ENCODE assay signal across 20 cellular contexts in genomic region chr15:55358471-55358870, GRCh38. TPM values are rescaled to one million over a fixed set of nuclear protein-coding genes. Genes with fewer than 3 reads are reported as not detected.
DNase-seq lines count a peak whose midpoint lies in the region; ATAC-seq, FAIRE-seq and TF ChIP-seq lines count a peak whose summit lies in the region.
"Had no signal": no experiment of that assay in that cellular context is flagged by ENCODE, and none has a peak within 500 bp of the region (broad histone marks: within the 10 kb centered on the region; RNA-seq: fewer than 3 reads in every experiment).

No MANE protein-coding gene starts in this region.

- H3K79me2 ChIP-seq in astrocyte (ENCODE audit: insufficient read depth, low read length), result no peaks in the 10 kb centered on the region

- FAIRE-seq in astrocyte (lab: Jason Lieb, UNC), result no peak
- FAIRE-seq: GM12878 had no signal

- H3K36me3 Mint-ChIP-seq in T-helper 2 cell treated with Interferon-gamma antibody and Interleukin-4, amounts not matched to agents 5 μg/mL and 100 μg/mL, for 36 hours (ENCODE audit: low read depth), result peaks cover 21% of the 10 kb centered on the region
- peaks cover 20% of the 10 kb centered on the region for H3K36me3 Mint-ChIP-seq in Caco-2 (ENCODE audit: insufficient read depth, unreplicated experiment)
- H3K36me3 Mint-ChIP-seq in astrocyte (ENCODE audit: low read depth, unreplicated experiment), result no peaks in the 10 kb centered on the region
- peaks cover 10% of the 10 kb centered on the region for H3K36me3 Mint-ChIP-seq in neural crest cell (ENCODE audit: low read depth)

- H3K9ac ChIP-seq in astrocyte (ENCODE audit: low read length), result no peak overlapping the region

- TF ChIP-seq CTCF in Caco-2 (IDR thresholded peaks at IDR 0.05; ENCODE audit: insufficient read depth in 1 of 2, low read depth in 1 of 2, low read length in 1 of 2, severe bottlenecking in 1 of 2, unreplicated experiment in 1 of 2) (no peak), astrocyte (IDR thresholded peaks at IDR 0.05; ENCODE audit: insufficient read depth, low read depth, low read length) (no peak), neural crest cell (conservative IDR thresholded peaks at IDR 0.05) (no peak), left ventricle myocardium inferior (IDR thresholded peaks at IDR 0.05; ENCODE audit: borderline replicate concordance) (no peak)

- POLR2A ChIA-PET in Caco-2 (lab: Charles Lee), result interaction anchor here (0.7 to 1.1 kb wide), 2 partner anchors 39 to 50 kb away, joined by 3 to 4 read pairs; partner anchors contain the start of genes CCPG1, PIERCE2, PIGB and PIGBOS1

- no peak for DNase-seq in T-helper 2 cell treated with Interferon-gamma antibody and Interleukin-4, amounts not matched to agents 5 μg/mL and 100 μg/mL, for 36 hours (ENCODE audit: low spot score)
- no peak for DNase-seq in T-helper 2 cell
- DNase-seq in Caco-2, result peak; percentile 71 to 73
- no peak for DNase-seq in astrocyte (ENCODE audit: low read depth)
- DNase-seq in neural crest cell (ENCODE audit: low read depth, low spot score), result no peak
- DNase-seq in NCI-H524 treated with DMSO at 0.1 percent for 48 hours (lab: John Stamatoyannopoulos, UW), result no peak
- no peak for DNase-seq in left ventricle myocardium inferior
- DNase-seq: CD4-positive, CD25-positive, alpha-beta regulatory T cell; DMS53; KBM-7; NCI-H1105 treated with DMSO at 0.1 percent for 48 hours; NCI-H1694; NCI-H2081 treated with DMSO at 0.1 percent for 48 hours; NCI-H446 treated with DMSO at 0.1 percent for 48 hours; NCI-H774; SHP77 treated with DMSO at 0.1 percent for 48 hours had no signal

- no peaks in the 10 kb centered on the region for H4K20me1 ChIP-seq in astrocyte (ENCODE audit: insufficient read depth, low read length)

- no peak overlapping the region for H2AFZ ChIP-seq in astrocyte (ENCODE audit: low read depth, low read length)

- intact Hi-C loops in Caco-2 (cut with micrococcal nuclease; ENCODE audit: unreplicated experiment), result loop anchor here (2.0 kb wide), 1 partner anchor 50 kb away; the partner anchor contains the start of genes CCPG1 and PIERCE2
- intact Hi-C loops in left ventricle myocardium inferior (cut with micrococcal nuclease), result no loop called here

- no TSS peak for BruUV-seq in Caco-2 (replicated peaks; lab: Mats Ljungman, UMichigan)

- H3K9me3 ChIP-seq in Caco-2 (no peaks in the 10 kb centered on the region), astrocyte (ENCODE audit: insufficient read depth, low read depth, low read length) (no peaks in the 10 kb centered on the region), left ventricle myocardium inferior (replicated peaks) (no peaks in the 10 kb centered on the region)

- H3K4me3 Mint-ChIP-seq in T-helper 2 cell treated with Interferon-gamma antibody and Interleukin-4, amounts not matched to agents 5 μg/mL and 100 μg/mL, for 36 hours, result no peak overlapping the region
- H3K4me3 Mint-ChIP-seq in Caco-2 (ENCODE audit: unreplicated experiment) (peak overlapping the region; percentile 32), astrocyte (ENCODE audit: unreplicated experiment) (no peak overlapping the region), neural crest cell (no peak overlapping the region)
- H3K4me3 Mint-ChIP-seq: B cell; CD4-positive, CD25-positive, alpha-beta regulatory T cell had no signal

- H3K27me3 ChIP-seq in Caco-2 (replicated peaks; ENCODE audit: control insufficient read depth, insufficient read depth, low read length) (no peaks in the 10 kb centered on the region), astrocyte (ENCODE audit: insufficient read depth, low read length) (no peaks in the 10 kb centered on the region), left ventricle myocardium inferior (ENCODE audit: low read depth) (no peaks in the 10 kb centered on the region)

- no peak for ATAC-seq in GM18909 (IDR thresholded peaks at IDR 0.05; ENCODE audit: poor library complexity, unreplicated experiment)
- ATAC-seq: GM12878 had no signal

- CTCF ChIA-PET in Caco-2 (lab: Charles Lee), result interaction anchor here (1.0 to 2.2 kb wide), 6 partner anchors 36 to 81 kb away, joined by 3 to 13 read pairs (median 6); partner anchors contain the start of genes CCPG1, PIERCE2, PIGB and PIGBOS1

- H3K4me3 ChIP-seq in Caco-2 (ENCODE audit: low read depth, low read length) (no peak overlapping the region), astrocyte (ENCODE audit: insufficient read depth, low read depth, low read length) (no peak overlapping the region), left ventricle myocardium inferior (no peak overlapping the region)
- H3K4me3 ChIP-seq: GM12878 had no signal

- H3K4me2 ChIP-seq in astrocyte (ENCODE audit: low read length), result no peak overlapping the region

- H3K36me3 ChIP-seq in Caco-2 (ENCODE audit: control insufficient read depth, insufficient read depth, low read length) (no peaks in the 10 kb centered on the region), astrocyte (ENCODE audit: insufficient read depth, low read length) (no peaks in the 10 kb centered on the region), left ventricle myocardium inferior (peaks cover 49% of the 10 kb centered on the region)

- peak overlapping the region; percentile 34 for H3K27ac Mint-ChIP-seq in T-helper 2 cell treated with Interferon-gamma antibody and Interleukin-4, amounts not matched to agents 5 μg/mL and 100 μg/mL, for 36 hours
- H3K27ac Mint-ChIP-seq in Caco-2 (ENCODE audit: unreplicated experiment) (peak overlapping the region; percentile 56), astrocyte (ENCODE audit: unreplicated experiment) (peak overlapping the region; percentile 15), neural crest cell (ENCODE audit: unreplicated experiment) (peak overlapping the region; percentile 41)
- H3K27ac Mint-ChIP-seq: B cell; CD4-positive, CD25-positive, alpha-beta regulatory T cell had no signal

- H3K9me3 Mint-ChIP-seq in T-helper 2 cell treated with Interferon-gamma antibody and Interleukin-4, amounts not matched to agents 5 μg/mL and 100 μg/mL, for 36 hours, result no peaks in the 10 kb centered on the region
- H3K9me3 Mint-ChIP-seq in Caco-2 (ENCODE audit: unreplicated experiment) (no peaks in the 10 kb centered on the region), astrocyte (ENCODE audit: unreplicated experiment) (no peaks in the 10 kb centered on the region), neural crest cell (no peaks in the 10 kb centered on the region)
- H3K9me3 Mint-ChIP-seq: CD4-positive, CD25-positive, alpha-beta regulatory T cell had no signal

- H3K4me1 ChIP-seq in Caco-2 (peaks cover 58% of the 10 kb centered on the region), astrocyte (ENCODE audit: insufficient read depth, low read length) (no peaks in the 10 kb centered on the region), left ventricle myocardium inferior (no peaks in the 10 kb centered on the region)

- H3K27ac ChIP-seq in astrocyte (ENCODE audit: low read depth, low read length), result no peak overlapping the region
- H3K27ac ChIP-seq in left ventricle myocardium inferior (replicated peaks), result no peak overlapping the region
- H3K27ac ChIP-seq: 22Rv1 had no signal

- no peaks in the 10 kb centered on the region for H3K4me1 Mint-ChIP-seq in T-helper 2 cell treated with Interferon-gamma antibody and Interleukin-4, amounts not matched to agents 5 μg/mL and 100 μg/mL, for 36 hours (ENCODE audit: low read depth)
- H3K4me1 Mint-ChIP-seq in Caco-2 (ENCODE audit: low read depth, unreplicated experiment), result peaks cover 43% of the 10 kb centered on the region
- H3K4me1 Mint-ChIP-seq in astrocyte (ENCODE audit: low read depth, unreplicated experiment), result peaks cover 1% of the 10 kb centered on the region
- H3K4me1 Mint-ChIP-seq in neural crest cell, result no peaks in the 10 kb centered on the region

- H3K27me3 Mint-ChIP-seq in T-helper 2 cell treated with Interferon-gamma antibody and Interleukin-4, amounts not matched to agents 5 μg/mL and 100 μg/mL, for 36 hours (ENCODE audit: low read depth), result no peaks in the 10 kb centered on the region
- H3K27me3 Mint-ChIP-seq in Caco-2 (ENCODE audit: insufficient read depth, unreplicated experiment) (no peaks in the 10 kb centered on the region), astrocyte (ENCODE audit: low read depth, unreplicated experiment) (no peaks in the 10 kb centered on the region), neural crest cell (ENCODE audit: low read depth) (no peaks in the 10 kb centered on the region)
- H3K27me3 Mint-ChIP-seq: B cell; CD4-positive, CD25-positive, alpha-beta regulatory T cell had no signal

RNA-seq across cellular contexts. Expression of gene PIGB, which starts 39.4 kb away (rescaled TPM):
- total RNA-seq in Caco-2 (2022) (14.1 and 15.5 TPM in 2 replicates), astrocyte (10.6 and 13.6 TPM in 2 replicates), neural crest cell (12.9 and 14.6 TPM in 2 replicates), left ventricle myocardium inferior (2.8 TPM)

RNA-seq across cellular contexts. Expression of gene PIGBOS1, which starts 39.5 kb away (rescaled TPM):
- total RNA-seq in Caco-2 (2022) (10.9 and 11.7 TPM in 2 replicates), astrocyte (8.9 and 9.5 TPM in 2 replicates), neural crest cell (12.5 and 16.6 TPM in 2 replicates), left ventricle myocardium inferior (7.6 TPM)

RNA-seq across cellular contexts. Expression of gene CCPG1, which starts 49.7 kb away (rescaled TPM):
- 51.6 and 54.6 TPM in 2 replicates for total RNA-seq in Caco-2 (2022)
- 56.3 and 63.1 TPM in 2 replicates for total RNA-seq in astrocyte
- total RNA-seq in neural crest cell, result 9.6 and 15.0 TPM in 2 replicates
- 94.6 TPM for total RNA-seq in left ventricle myocardium inferior

RNA-seq across cellular contexts. Expression of gene PIERCE2, which starts 49.8 kb away (rescaled TPM):
- 1.3 TPM in 1 of 2 replicates, not detected in the other for total RNA-seq in Caco-2 (2022)
- 1.6 and 2.6 TPM in 2 replicates for total RNA-seq in astrocyte
- 2.0 and 2.7 TPM in 2 replicates for total RNA-seq in neural crest cell
- total RNA-seq in left ventricle myocardium inferior, result 8.7 TPM
- total RNA-seq: CD4-positive, CD25-positive, alpha-beta regulatory T cell had no signal

Comparison
In these comparisons a context has a peak if more than half of its experiments do, and no peak if none do; other contexts are left out.
1. DNase-seq: peak in Caco-2 (2 of 2); none in T-helper 2 cell treated with Interferon-gamma antibody and Interleukin-4, amounts not matched to agents 5 μg/mL and 100 μg/mL, for 36 hours (single experiment), T-helper 2 cell (0 of 5), astrocyte (single experiment), neural crest cell (single experiment), NCI-H524 treated with DMSO at 0.1 percent for 48 hours (single experiment) and left ventricle myocardium inferior (single experiment).
2. Peak in every context shown above with its lines, with median percentiles within 50 percentile points of each other: H3K27ac Mint-ChIP-seq.